In the genomic region with DNA sequence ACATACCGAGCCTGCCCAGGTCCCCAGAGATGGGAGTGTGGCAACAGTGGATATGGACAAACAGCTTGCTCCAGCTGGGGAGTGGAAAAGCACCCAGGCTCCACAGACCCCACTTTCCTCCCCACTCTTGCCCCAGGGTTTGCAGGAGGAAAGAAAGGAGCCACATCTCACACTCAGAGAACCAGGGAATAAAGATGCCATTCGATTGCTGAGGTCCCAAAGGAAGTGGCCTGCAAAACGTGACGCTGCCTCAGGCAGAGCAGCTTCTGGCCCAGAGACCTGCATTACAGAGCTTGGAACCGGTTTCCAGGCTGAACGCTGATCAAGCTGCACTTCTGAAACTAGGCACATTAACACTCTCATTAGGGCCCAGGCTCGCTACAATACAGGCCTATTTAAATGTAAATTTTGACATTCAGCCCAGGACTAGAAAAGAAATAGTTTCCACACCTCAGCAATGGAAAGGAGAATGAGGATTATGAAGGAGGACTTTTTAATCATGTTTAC, we compare ENCODE assay signal across 14 cellular contexts.
DNase-seq lines count a peak whose midpoint lies in the region; ATAC-seq, FAIRE-seq and TF ChIP-seq lines count a peak whose summit lies in the region.
"Had no signal": no experiment of that assay in that cellular context is flagged by ENCODE, and none has a peak within 500 bp of the region (broad histone marks: within the 10 kb centered on the region; RNA-seq: fewer than 3 reads in every experiment).

No MANE protein-coding gene starts in this region.

- ATAC-seq in A549 (no peak), left ventricle myocardium superior (peak; percentile 82), GM21528 (IDR thresholded peaks at IDR 0.05; ENCODE audit: low FRiP score, unreplicated experiment) (no peak)

- POLR2A ChIA-PET in A549 (lab: Yijun Ruan, JAX) = no interaction called here

- peak overlapping the region; percentile 56 for H3K4me2 ChIP-seq in A549
- peak overlapping the region; percentile 37 for H3K4me2 ChIP-seq in neural progenitor cell

- H2AFZ ChIP-seq in neural progenitor cell (replicated peaks) = peak overlapping the region; percentile 73

- no peaks in the 10 kb centered on the region for H3K36me3 ChIP-seq in NT2/D1 (ENCODE audit: insufficient read depth, insufficient read length, low read length)
- H3K36me3 ChIP-seq in neural progenitor cell = no peaks in the 10 kb centered on the region
- H3K36me3 ChIP-seq: upper lobe of left lung, WERI-Rb-1 had no signal

- WGBS in A549 (ENCODE audit: missing lambda C conversion rate) = 48% methylated on average over 7 of the region's 7 CpGs
- 21% methylated on average over 7 of the region's 7 CpGs for WGBS in lower leg skin, 2 donors

- H3K9ac ChIP-seq in NT2/D1 (ENCODE audit: insufficient read length, low read depth) = peak overlapping the region; percentile 65
- H3K9ac ChIP-seq in neural progenitor cell = no peak overlapping the region

- H3K4me3 Mint-ChIP-seq in neural progenitor cell = no peak overlapping the region
- H3K4me3 Mint-ChIP-seq: activated T-cell treated with anti-CD3 and anti-CD28 coated beads, Interleukin-2, amount 50 U/mL, for 24 hours had no signal

- intact Hi-C loops in left ventricle myocardium superior (cut with micrococcal nuclease) = no loop called here
- intact Hi-C loops in lower leg skin (cut with DNase I; ENCODE audit: low total_unique reads) = no loop called here

- no peak for TF ChIP-seq RAD21 in A549 (conservative IDR thresholded peaks at IDR 0.05 in 1 of 2, IDR thresholded peaks at IDR 0.05 in 1 of 2)

- H3K4me3 ChIP-seq in A549 = no peak overlapping the region
- H3K4me3 ChIP-seq in NT2/D1 (ENCODE audit: insufficient read length, low read depth) = peak overlapping the region; percentile 19
- no peak overlapping the region for H3K4me3 ChIP-seq in neural progenitor cell
- H3K4me3 ChIP-seq in lower leg skin (ENCODE audit: low read depth, poor library complexity, severe bottlenecking) = no peak overlapping the region
- H3K4me3 ChIP-seq: mucosa of descending colon had no signal

- no peaks in the 10 kb centered on the region for H3K79me2 ChIP-seq in neural progenitor cell (ENCODE audit: low read depth)

- TF ChIP-seq POLR2A in A549 (IDR thresholded peaks at IDR 0.05; ENCODE audit: low read length) (no peak), lower leg skin (IDR thresholded peaks at IDR 0.05) (no peak)

- no peaks in the 10 kb centered on the region for H3K36me3 Mint-ChIP-seq in neural progenitor cell

- in situ Hi-C loops in GM13976 (cut with MboI; ENCODE audit: low sequenced_read_pairs, unreplicated experiment) = no loop called here

- peaks cover 3% of the 10 kb centered on the region for H3K27me3 Mint-ChIP-seq in neural progenitor cell (ENCODE audit: insufficient read depth, low read depth)

- H3K4me1 Mint-ChIP-seq in neural progenitor cell = peaks cover 8% of the 10 kb centered on the region

- no peak overlapping the region for H3K27ac ChIP-seq in A549
- H3K27ac ChIP-seq in neural progenitor cell = no peak overlapping the region
- H3K27ac ChIP-seq: upper lobe of left lung, WERI-Rb-1 had no signal

- CTCF ChIA-PET in A549 (lab: Yijun Ruan, JAX) = interaction anchor here (0.8 kb wide), 1 partner anchor 1021 kb away, joined by 3 read pairs; no protein-coding TSS in a partner anchor

- peak overlapping the region; percentile 68 for H3K27ac Mint-ChIP-seq in neural progenitor cell
- H3K27ac Mint-ChIP-seq: activated T-cell treated with anti-CD3 and anti-CD28 coated beads, Interleukin-2, amount 50 U/mL, for 24 hours had no signal

- H3K4me1 ChIP-seq in A549 = no peaks in the 10 kb centered on the region
- H3K4me1 ChIP-seq in NT2/D1 (ENCODE audit: insufficient read depth, insufficient read length) = peaks cover 31% of the 10 kb centered on the region
- H3K4me1 ChIP-seq in neural progenitor cell = peaks cover 14% of the 10 kb centered on the region

- H4K20me1 ChIP-seq in neural progenitor cell (ENCODE audit: low read depth) = no peaks in the 10 kb centered on the region

- no peaks in the 10 kb centered on the region for H3K9me3 Mint-ChIP-seq in neural progenitor cell
- H3K9me3 Mint-ChIP-seq: activated T-cell treated with anti-CD3 and anti-CD28 coated beads, Interleukin-2, amount 50 U/mL, for 24 hours had no signal

- H3K27me3 ChIP-seq in NT2/D1 (ENCODE audit: insufficient read depth, insufficient read length) = no peaks in the 10 kb centered on the region
- no peaks in the 10 kb centered on the region for H3K27me3 ChIP-seq in neural progenitor cell
- H3K27me3 ChIP-seq: upper lobe of left lung had no signal

- TF ChIP-seq EP300 in A549 (IDR thresholded peaks at IDR 0.05) = no peak

- DNase-seq in A549 (ENCODE audit: low read depth in 1 of 2, low spot score in 1 of 2) (no peak), NT2/D1 (ENCODE audit: low read depth, low spot score) (peak; percentile 83), left ventricle myocardium superior (peak; percentile 58), neural progenitor cell (ENCODE audit: low spot score) (no peak), GM13976 (ENCODE audit: low spot score) (no peak), NCI-H2081 (lab: John Stamatoyannopoulos, UW) (no peak), lower leg skin (ENCODE audit: low spot score in 2 of 2) (no peak)
- DNase-seq: activated T-cell treated with anti-CD3 and anti-CD28 coated beads, Interleukin-2, amount 50 U/mL, for 24 hours; effector CD4-positive, alpha-beta T cell; mucosa of descending colon; NCI-H774; WERI-Rb-1 had no signal

- peaks cover 6% of the 10 kb centered on the region for H3F3A ChIP-seq in neural progenitor cell (ENCODE audit: low read depth)

- no peak for FAIRE-seq in A549 (lab: Jason Lieb, UNC)

- TF ChIP-seq CTCF in A549 (IDR thresholded peaks at IDR 0.05) = no peak
- TF ChIP-seq CTCF in neural progenitor cell (IDR thresholded peaks at IDR 0.05) = no peak
- no peak for TF ChIP-seq CTCF in GM13976 (IDR thresholded peaks at IDR 0.05; ENCODE audit: borderline replicate concordance, control extremely low read depth, extremely low read depth, insufficient read depth, missing control alignments)
- TF ChIP-seq CTCF in lower leg skin (IDR thresholded peaks at IDR 0.05) = no peak

- no peaks in the 10 kb centered on the region for H3K9me3 ChIP-seq in A549
- H3K9me3 ChIP-seq in NT2/D1 (ENCODE audit: insufficient read depth, low read length) = no peaks in the 10 kb centered on the region
- no peaks in the 10 kb centered on the region for H3K9me3 ChIP-seq in neural progenitor cell (ENCODE audit: low read depth)
- H3K9me3 ChIP-seq: mucosa of descending colon, upper lobe of left lung had no signal

TF ChIP-seq in A549, 52 proteins besides CTCF, POLR2A, EP300 and RAD21 (continues in another document):
- TF ChIP-seq MAZ (IDR thresholded peaks at IDR 0.05; ENCODE audit: borderline replicate concordance, low read depth, low read length) = no peak
- no peak for TF ChIP-seq BCL3 (IDR thresholded peaks at IDR 0.05)
- no peak for TF ChIP-seq CBX2 (IDR thresholded peaks at IDR 0.05; ENCODE audit: borderline replicate concordance, low read depth)
- TF ChIP-seq REST (IDR thresholded peaks at IDR 0.05) = no peak
- no peak for TF ChIP-seq NFE2L2 (conservative IDR thresholded peaks at IDR 0.05; ENCODE audit: low read length)
- TF ChIP-seq RCOR1 (IDR thresholded peaks at IDR 0.05; ENCODE audit: low read depth, low read length) = no peak
- TF ChIP-seq JUNB (IDR thresholded peaks at IDR 0.05) = no peak
- no peak for TF ChIP-seq HOXA7 (CRISPR knock-in tag; IDR thresholded peaks at IDR 0.05)
- TF ChIP-seq FOSL2 (IDR thresholded peaks at IDR 0.05) = no peak
- no peak for TF ChIP-seq FOSL2 (CRISPR knock-in tag; IDR thresholded peaks at IDR 0.05)
- no peak for TF ChIP-seq USF2 (IDR thresholded peaks at IDR 0.05)

Comparison
In these comparisons a context has a peak if more than half of its experiments do, and no peak if none do; other contexts are left out.
1. DNase-seq: peak in NT2/D1 (single experiment) and left ventricle myocardium superior (single experiment); none in A549 (0 of 2), neural progenitor cell (single experiment), GM13976 (single experiment), NCI-H2081 (0 of 2) and lower leg skin (0 of 2).